Comparison of ENCODE assay signal across 8 cellular contexts in genomic region chr14:23559010-23559920, GRCh38. TPM values are rescaled to one million over a fixed set of nuclear protein-coding genes. Genes with fewer than 3 reads are reported as not detected.
DNase-seq lines count a peak whose midpoint lies in the region; ATAC-seq, FAIRE-seq and TF ChIP-seq lines count a peak whose summit lies in the region.

No MANE protein-coding gene starts in this region.

- H3K4me1 Mint-ChIP-seq in activated naive CD8-positive, alpha-beta T cell treated with anti-CD3 and anti-CD28 coated beads, Interleukin-2, amount 50 U/mL, for 24 hours, result peaks cover 40% of the 10 kb centered on the region

- H3K4me3 Mint-ChIP-seq in activated naive CD8-positive, alpha-beta T cell treated with anti-CD3 and anti-CD28 coated beads, Interleukin-2, amount 50 U/mL, for 24 hours, result no peak overlapping the region

- peaks cover 23% of the 10 kb centered on the region for H3K36me3 Mint-ChIP-seq in activated naive CD8-positive, alpha-beta T cell treated with anti-CD3 and anti-CD28 coated beads, Interleukin-2, amount 50 U/mL, for 24 hours (ENCODE audit: low read depth)

- H3K27ac ChIP-seq in C4-2B, result no peak overlapping the region

- H3K27ac Mint-ChIP-seq in activated naive CD8-positive, alpha-beta T cell treated with anti-CD3 and anti-CD28 coated beads, Interleukin-2, amount 50 U/mL, for 24 hours, result peak overlapping the region; percentile 83

- peak; percentile 93 for TF ChIP-seq CTCF in C4-2B (conservative IDR thresholded peaks at IDR 0.05)

- peak; percentile 48 for DNase-seq in HT-29 (ENCODE audit: low spot score)
- peak; percentile 63 for DNase-seq in SK-N-DZ (ENCODE audit: low spot score)
- DNase-seq in activated naive CD8-positive, alpha-beta T cell treated with anti-CD3 and anti-CD28 coated beads, Interleukin-2, amount 50 U/mL, for 24 hours, result peak; percentile 82
- DNase-seq in hypothalamus (lab: John Stamatoyannopoulos, UW), result peak in 28 of 51 donors; percentile 6 to 69 (median 32)
- DNase-seq in stimulated activated CD4-positive, alpha-beta T cell treated with anti-CD3 and anti-CD28 coated beads, Interleukin-4, amount 100 ng/mL, for 24 hours, result peak; percentile 75
- DNase-seq in HTR-8/SVneo (ENCODE audit: insufficient read length, low spot score), result no peak

- H3K27me3 Mint-ChIP-seq in activated naive CD8-positive, alpha-beta T cell treated with anti-CD3 and anti-CD28 coated beads, Interleukin-2, amount 50 U/mL, for 24 hours, result no peaks in the 10 kb centered on the region

- no peak for FAIRE-seq in HTR-8/SVneo (lab: Jason Lieb, UNC)

- no peaks in the 10 kb centered on the region for H3K9me3 Mint-ChIP-seq in activated naive CD8-positive, alpha-beta T cell treated with anti-CD3 and anti-CD28 coated beads, Interleukin-2, amount 50 U/mL, for 24 hours

- no peak for ATAC-seq in activated naive CD8-positive, alpha-beta T cell treated with anti-CD3 and anti-CD28 coated beads, Interleukin-2, amount 50 U/mL, for 24 hours
- no peak for ATAC-seq in HG03571 (IDR thresholded peaks at IDR 0.05; ENCODE audit: unreplicated experiment)

RNA-seq across cellular contexts. Expression of gene THTPA, which starts 3.2 kb away (rescaled TPM):
- total RNA-seq in HT-29 (2014; rRNA removed; shearing (Covaris generic)), result 13.5 and 30.0 TPM in 2 replicates
- polyA plus RNA-seq in SK-N-DZ (2014; cell fraction: cytosol; rRNA removed), result 28.8 and 33.0 TPM in 2 replicates
- 19.2 and 20.1 TPM in 2 replicates for polyA plus RNA-seq in SK-N-DZ (2014; cell fraction: nucleus; rRNA removed)

RNA-seq across cellular contexts. Expression of gene ZFHX2, which starts 7.7 kb away (rescaled TPM):
- 0.58 TPM in 1 of 2 replicates, not detected in the other for total RNA-seq in HT-29 (2014; rRNA removed; shearing (Covaris generic))
- 0.60 and 0.78 TPM in 2 replicates for polyA plus RNA-seq in SK-N-DZ (2014; cell fraction: cytosol; rRNA removed)
- polyA plus RNA-seq in SK-N-DZ (2014; cell fraction: nucleus; rRNA removed), result 0.12 and 2.2 TPM in 2 replicates

RNA-seq across cellular contexts. Expression of gene AP1G2, which starts 8.3 kb away (rescaled TPM):
- total RNA-seq in HT-29 (2014; rRNA removed; shearing (Covaris generic)), result 67.6 and 77.9 TPM in 2 replicates
- 16.5 and 29.8 TPM in 2 replicates for polyA plus RNA-seq in SK-N-DZ (2014; cell fraction: cytosol; rRNA removed)
- polyA plus RNA-seq in SK-N-DZ (2014; cell fraction: nucleus; rRNA removed), result 352 and 499 TPM in 2 replicates

RNA-seq across cellular contexts. Expression of gene JPH4, which starts 19.3 kb away (rescaled TPM):
- total RNA-seq in HT-29 (2014; rRNA removed; shearing (Covaris generic)), result not detected in 2 replicates
- 22.3 and 34.8 TPM in 2 replicates for polyA plus RNA-seq in SK-N-DZ (2014; cell fraction: cytosol; rRNA removed)
- 32.7 and 37.2 TPM in 2 replicates for polyA plus RNA-seq in SK-N-DZ (2014; cell fraction: nucleus; rRNA removed)
